ENCODE assay signal across 10 cellular contexts in the genomic region with DNA sequence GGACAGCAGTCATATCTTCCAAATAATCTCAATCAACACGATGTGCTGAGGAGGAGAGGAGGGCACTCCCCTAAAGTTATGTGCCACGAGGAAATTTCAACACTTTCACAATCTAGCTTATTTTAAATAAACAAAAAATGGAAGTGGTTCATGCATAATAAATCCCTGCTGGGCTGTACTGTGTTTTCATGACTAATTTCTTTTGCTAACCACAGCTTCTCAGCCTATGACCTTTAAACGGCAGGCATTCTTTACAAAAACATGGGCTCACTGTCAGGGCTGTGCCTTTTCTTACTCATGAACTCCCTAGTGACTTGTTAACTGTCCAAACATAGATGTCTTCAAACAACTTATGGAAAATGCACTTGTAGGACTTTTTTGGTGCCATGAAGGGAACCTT.
DNase-seq lines count a peak whose midpoint lies in the region; ATAC-seq and TF ChIP-seq lines count a peak whose summit lies in the region.
"Had no signal": no experiment of that assay in that cellular context is flagged by ENCODE, and none has a peak within 500 bp of the region (broad histone marks: within the 10 kb centered on the region; RNA-seq: fewer than 3 reads in every experiment).

No MANE protein-coding gene starts in this region.

- no peaks in the 10 kb centered on the region for H3K9me3 ChIP-seq in right cardiac atrium (ENCODE audit: control insufficient read depth, low read length)
- no peaks in the 10 kb centered on the region for H3K9me3 ChIP-seq in gastroesophageal sphincter
- no peaks in the 10 kb centered on the region for H3K9me3 ChIP-seq in vagina

- in situ Hi-C loops in GM13976 (cut with MboI; ENCODE audit: low sequenced_read_pairs, unreplicated experiment): no loop called here

- H3K27me3 ChIP-seq in right cardiac atrium (ENCODE audit: control insufficient read depth, insufficient read depth) (no peaks in the 10 kb centered on the region), gastroesophageal sphincter (no peaks in the 10 kb centered on the region), vagina (no peaks in the 10 kb centered on the region)

- H3K4me1 ChIP-seq in right cardiac atrium (ENCODE audit: control insufficient read depth, insufficient read depth, low read length) (no peaks in the 10 kb centered on the region), gastroesophageal sphincter (peaks cover 0 to 22% (median 3%) of the 10 kb centered on the region in 3 donors), vagina (peaks cover 14% of the 10 kb centered on the region)

- TF ChIP-seq CTCF in gastroesophageal sphincter (IDR thresholded peaks at IDR 0.05): no peak
- TF ChIP-seq CTCF in vagina (IDR thresholded peaks at IDR 0.05): no peak
- TF ChIP-seq CTCF in GM13976 (IDR thresholded peaks at IDR 0.05; ENCODE audit: borderline replicate concordance, control extremely low read depth, extremely low read depth, insufficient read depth, missing control alignments): no peak

- H3K27ac ChIP-seq in right cardiac atrium (ENCODE audit: low read length): no peak overlapping the region
- H3K27ac ChIP-seq in gastroesophageal sphincter: peak overlapping the region in 3 of 4 donors; percentile 16 to 47 (median 29)
- H3K27ac ChIP-seq in vagina: peak overlapping the region; percentile 3

- TF ChIP-seq EP300 in gastroesophageal sphincter (IDR thresholded peaks at IDR 0.05): no peak

- DNase-seq in right cardiac atrium (no peak), cardiac septum (ENCODE audit: low spot score) (no peak), SW480 (ENCODE audit: low spot score) (peak; percentile 67), vagina (ENCODE audit: extremely low spot score in 2 of 2) (no peak), GM13976 (ENCODE audit: low spot score) (no peak)
- DNase-seq in activated CD4-positive, alpha-beta T cell treated with anti-CD3 and anti-CD28 coated beads for 48 hours: no peak
- DNase-seq: CD8-positive, alpha-beta memory T cell; occipital lobe had no signal

- TF ChIP-seq POLR2A in gastroesophageal sphincter (IDR thresholded peaks at IDR 0.05) (no peak), vagina (IDR thresholded peaks at IDR 0.05) (no peak)

- H3K36me3 ChIP-seq in gastroesophageal sphincter (no peaks in the 10 kb centered on the region), vagina (no peaks in the 10 kb centered on the region)

- ATAC-seq in right cardiac atrium (peak; percentile 61 to 67), gastroesophageal sphincter (peak; percentile 77)
- no peak for ATAC-seq in activated CD4-positive, CD25-positive, alpha-beta regulatory T cell treated with anti-CD3 and anti-CD28 coated beads, Interleukin-2, amount 50 U/mL, for 24 hours

- intact Hi-C loops in right cardiac atrium (cut with DNase I) (no loop called here), cardiac septum (cut with DNase I) (no loop called here), vagina (cut with DNase I) (no loop called here)

- H3K4me3 ChIP-seq in right cardiac atrium (ENCODE audit: low read length) (no peak overlapping the region), gastroesophageal sphincter (no peak overlapping the region), vagina (no peak overlapping the region)

- 9% methylated on average over 3 of the region's 3 CpGs for WGBS in right cardiac atrium
- 0 to 5% methylated on average over 3 of the region's 3 CpGs for WGBS in gastroesophageal sphincter (ENCODE audit: low coverage in 1 of 2), 2 donors

Comparison
In these comparisons a context has a peak if more than half of its experiments do, and no peak if none do; other contexts are left out.
1. ATAC-seq: peak in right cardiac atrium (2 of 2) and gastroesophageal sphincter (single experiment); none in activated CD4-positive, CD25-positive, alpha-beta regulatory T cell treated with anti-CD3 and anti-CD28 coated beads, Interleukin-2, amount 50 U/mL, for 24 hours (0 of 2).